Comparison of ENCODE assay signal across 8 cellular contexts in genomic region chr2:106281907-106282805, GRCh38.
A peak's percentile ranks its signal among the peaks of the same experiment; 100 is the strongest.
DNase-seq lines count a peak whose midpoint lies in the region; ATAC-seq, FAIRE-seq and TF ChIP-seq lines count a peak whose summit lies in the region.
"Not testable (repeated sequence)": the region's sequence is repeated elsewhere in the genome, so short reads cannot be mapped to it uniquely, and the experiment has no call there.

No MANE protein-coding gene starts in this region.

- not testable (repeated sequence) for H4K8ac ChIP-seq in neuronal stem cell (ENCODE audit: low read depth, low read length)

- not testable (repeated sequence) for H2AK5ac ChIP-seq in neuronal stem cell (ENCODE audit: low read depth, low read length)

- not testable (repeated sequence) for H3K4ac ChIP-seq in neuronal stem cell (ENCODE audit: low read length)

- H3K18ac ChIP-seq in neuronal stem cell (ENCODE audit: low read length), result not testable (repeated sequence)

- not testable (repeated sequence) for TF ChIP-seq CTCF in mesothelial cell of epicardium (IDR thresholded peaks at IDR 0.05; ENCODE audit: unreplicated experiment); upper lobe of right lung (IDR thresholded peaks at IDR 0.05)

- not testable (repeated sequence) for H3K27ac ChIP-seq in BLaER1 treated with 17β-estradiol and CSF1 and Interleukin-3, amounts not matched to agents 10 nM and 100 nM; neuronal stem cell (replicated peaks; ENCODE audit: low read length); upper lobe of right lung

- not testable (repeated sequence) for H3K4me3 ChIP-seq in BLaER1 treated with 17β-estradiol and CSF1 and Interleukin-3, amounts not matched to agents 10 nM and 100 nM; neuronal stem cell (ENCODE audit: low read length in 2 of 2); upper lobe of right lung

- H2BK120ac ChIP-seq in neuronal stem cell (ENCODE audit: low read depth, low read length), result not testable (repeated sequence)

- WGBS in neuronal stem cell (ENCODE audit: extremely low coverage in 2 of 2, insufficient read length in 2 of 2, insufficient replicate concordance in 1 of 2), 2 donors, result no CpG with 5 or more reads among the region's 17 CpGs

- not testable (repeated sequence) for H3K27me3 Mint-ChIP-seq in mesothelial cell of epicardium (ENCODE audit: low read depth)

- H3K23ac ChIP-seq in neuronal stem cell (ENCODE audit: low read depth, low read length, poor library complexity), result not testable (repeated sequence)

- not testable (repeated sequence) for H4K20me1 ChIP-seq in BLaER1 treated with 17β-estradiol and CSF1 and Interleukin-3, amounts not matched to agents 10 nM and 100 nM

- peak; percentile 58 for FAIRE-seq in HTR-8/SVneo (lab: Jason Lieb, UNC)

- not testable (repeated sequence) for H2BK15ac ChIP-seq in neuronal stem cell (ENCODE audit: low read length)

- not testable (repeated sequence) for H3K36me3 Mint-ChIP-seq in mesothelial cell of epicardium

- not testable (repeated sequence) for H3K9me3 Mint-ChIP-seq in mesothelial cell of epicardium

- H3K4me1 ChIP-seq in BLaER1 treated with 17β-estradiol and CSF1 and Interleukin-3, amounts not matched to agents 10 nM and 100 nM, result peaks cover 0 to 33% (median 24%) of the 10 kb centered on the region in 10 experiments; a peak in 15 of 20 replicates
- peaks cover 2 to 53% of the 10 kb centered on the region in 2 donors for H3K4me1 ChIP-seq in neuronal stem cell (ENCODE audit: control insufficient read depth in 2 of 2, insufficient read depth in 1 of 2, low read depth in 1 of 2, low read length in 2 of 2)
- not testable (repeated sequence) for H3K4me1 ChIP-seq in upper lobe of right lung

- H2BK5ac ChIP-seq in neuronal stem cell (ENCODE audit: low read length), result not testable (repeated sequence)

- ATAC-seq in left lobe of liver (peak; percentile 31), upper lobe of right lung (peak; percentile 67)

- H3K27me3 ChIP-seq in BLaER1 treated with 17β-estradiol and CSF1 and Interleukin-3, amounts not matched to agents 10 nM and 100 nM; neuronal stem cell (ENCODE audit: control insufficient read depth in 3 of 3, insufficient read depth in 3 of 3, low read depth in 1 of 3, low read length in 3 of 3); upper lobe of right lung: not testable (repeated sequence)

- not testable (repeated sequence) for H3K36me3 ChIP-seq in BLaER1 treated with 17β-estradiol and CSF1 and Interleukin-3, amounts not matched to agents 10 nM and 100 nM; neuronal stem cell (replicated peaks in 1 of 2; ENCODE audit: control insufficient read depth in 2 of 2, insufficient read depth in 2 of 2, low read length in 2 of 2); upper lobe of right lung

- H3K4me1 Mint-ChIP-seq in mesothelial cell of epicardium, result peaks cover 65% of the 10 kb centered on the region

- not testable (repeated sequence) for H3K79me1 ChIP-seq in neuronal stem cell (ENCODE audit: low read depth, low read length)

- H2BK12ac ChIP-seq in neuronal stem cell (ENCODE audit: low read length), result not testable (repeated sequence)

- H3K4me2 ChIP-seq in BLaER1 treated with 17β-estradiol and CSF1 and Interleukin-3, amounts not matched to agents 10 nM and 100 nM, result peak overlapping the region in 8 of 11 experiments; percentile 29 to 61 (median 52); a peak in 14 of 22 replicates
- not testable (repeated sequence) for H3K4me2 ChIP-seq in neuronal stem cell (ENCODE audit: insufficient read depth, low read length, poor library complexity, severe bottlenecking)

- intact Hi-C loops in upper lobe of right lung (cut with DNase I), result not testable (repeated sequence)

- not testable (repeated sequence) for DNase-seq in HTR-8/SVneo (ENCODE audit: insufficient read length, low spot score); left lobe of liver (ENCODE audit: low spot score); mesothelial cell of epicardium (ENCODE audit: low spot score in 2 of 2, unreplicated experiment in 2 of 2); neuronal stem cell (ENCODE audit: low spot score); upper lobe of right lung
- DNase-seq in NCI-H69 (lab: John Stamatoyannopoulos, UW), result peak; percentile 33
- DNase-seq in cerebellar cortex (ENCODE audit: low spot score), result peak; percentile 2

- peak overlapping the region; percentile 27 for H3K27ac Mint-ChIP-seq in mesothelial cell of epicardium

- H3K4me3 Mint-ChIP-seq in mesothelial cell of epicardium, result not testable (repeated sequence)

- H3K14ac ChIP-seq in neuronal stem cell (ENCODE audit: low read length), result not testable (repeated sequence)

- H4K91ac ChIP-seq in neuronal stem cell (ENCODE audit: low read depth, low read length, poor library complexity), result not testable (repeated sequence)

- peak overlapping the region; percentile 61 for H2AFZ ChIP-seq in neuronal stem cell (ENCODE audit: low read length)

- not testable (repeated sequence) for H3K9ac ChIP-seq in BLaER1 treated with 17β-estradiol and CSF1 and Interleukin-3, amounts not matched to agents 10 nM and 100 nM; neuronal stem cell (ENCODE audit: low read depth, low read length, poor library complexity)

- H3K9me3 ChIP-seq in BLaER1 treated with 17β-estradiol and CSF1 and Interleukin-3, amounts not matched to agents 10 nM and 100 nM (replicated peaks in 1 of 11); neuronal stem cell (replicated peaks in 1 of 2; ENCODE audit: control insufficient read depth in 2 of 2, insufficient read depth in 1 of 2, low read depth in 1 of 2, low read length in 2 of 2); upper lobe of right lung: not testable (repeated sequence)
